ENCODE assay signal across 32 cellular contexts in genomic region chr16:54734156-54734555, GRCh38.
"Had no signal": no experiment of that assay in that cellular context is flagged by ENCODE, and none has a peak within 500 bp of the region (broad histone marks: within the 10 kb centered on the region; RNA-seq: fewer than 3 reads in every experiment).

No MANE protein-coding gene starts in this region.

- DNase-seq: activated effector memory CD4-positive, alpha-beta T cell treated with anti-CD3 and anti-CD28 coated beads, Interleukin-2, amount 50 U/mL, for 16 hours; activated effector memory CD4-positive, alpha-beta T cell treated with Interleukin-2 at 50 U/mL for 16 hours; activated gamma-delta T cell; activated gamma-delta T cell treated with Interleukin-2 at 50 U/mL for 16 hours; activated naive CD4-positive, alpha-beta T cell; activated naive CD4-positive, alpha-beta T cell treated with anti-CD3 and anti-CD28 coated beads for 36 hours; activated naive CD4-positive, alpha-beta T cell treated with anti-CD3 and anti-CD28 coated beads, Interleukin-2, amount 10 ng/mL, durations not matched to agents 7 days and 5 days; activated naive CD4-positive, alpha-beta T cell treated with anti-CD3 and anti-CD28 coated beads, Interleukin-2, amount 50 U/mL, for 16 hours; activated naive CD4-positive, alpha-beta T cell treated with Interleukin-2 at 50 U/mL for 16 hours; activated naive CD8-positive, alpha-beta T cell treated with anti-CD3 and anti-CD28 coated beads for 36 hours; activated naive CD8-positive, alpha-beta T cell treated with anti-CD3 and anti-CD28 coated beads, Interleukin-2, amount 10 ng/mL, durations not matched to agents 7 days and 5 days; activated naive CD8-positive, alpha-beta T cell treated with anti-CD3 and anti-CD28 coated beads, Interleukin-2, amount 50 U/mL, for 24 hours; activated T-cell treated with anti-CD3 and anti-CD28 coated beads, Interleukin-2, amount 50 U/mL, for 1 hour; activated T-cell treated with anti-CD3 and anti-CD28 coated beads, Interleukin-2, amount 50 U/mL, for 24 hours; activated T-cell treated with anti-CD3 and anti-CD28 coated beads, Interleukin-2, amount 50 U/mL, for 4 hours; activated T-cell treated with anti-CD3 and anti-CD28 coated beads, Interleukin-2, amount 50 U/mL, for 48 hours; activated T-cell treated with anti-CD3 and anti-CD28 coated beads, Interleukin-2, amount 50 U/mL, for 72 hours; adrenal gland; amniotic stem cell; amygdala; anterior cingulate cortex; aorta; body of pancreas; brain microvascular endothelial cell; caudate nucleus; central memory CD4-positive, alpha-beta T cell; cerebellar nuclear complex had no signal

- H3K36me3 ChIP-seq: adrenal gland, ascending aorta, brain microvascular endothelial cell, cardiac muscle cell had no signal

- H3K9me3 ChIP-seq: adrenal gland, ascending aorta, body of pancreas had no signal

- H3K4me1 ChIP-seq: adrenal gland, ascending aorta, body of pancreas had no signal

- H3K4me3 ChIP-seq: adrenal gland, ascending aorta, body of pancreas, cardiac muscle cell had no signal

- FAIRE-seq: astrocyte had no signal

- H3K27ac ChIP-seq: adrenal gland, ascending aorta, body of pancreas, brain microvascular endothelial cell, cardiac muscle cell had no signal

- ATAC-seq: activated naive CD4-positive, alpha-beta T cell treated with anti-CD3 and anti-CD28 coated beads, Interleukin-2, amount 50 U/mL, for 72 hours; activated naive CD8-positive, alpha-beta T cell treated with anti-CD3 and anti-CD28 coated beads, Interleukin-2, amount 50 U/mL, for 24 hours; activated T-cell treated with anti-CD3 and anti-CD28 coated beads, Interleukin-2, amount 50 U/mL, for 4 hours; activated T-cell treated with anti-CD3 and anti-CD28 coated beads, Interleukin-2, amount 50 U/mL, for 72 hours; activated T-helper 17 cell treated with anti-CD3 and anti-CD28 coated beads, Interleukin-2, amount 50 U/mL, for 72 hours; body of pancreas had no signal

- H3K27me3 ChIP-seq: ascending aorta, body of pancreas, brain microvascular endothelial cell, cardiac muscle cell had no signal
